Comparison of ENCODE assay signal across 8 cellular contexts in the genomic region with DNA sequence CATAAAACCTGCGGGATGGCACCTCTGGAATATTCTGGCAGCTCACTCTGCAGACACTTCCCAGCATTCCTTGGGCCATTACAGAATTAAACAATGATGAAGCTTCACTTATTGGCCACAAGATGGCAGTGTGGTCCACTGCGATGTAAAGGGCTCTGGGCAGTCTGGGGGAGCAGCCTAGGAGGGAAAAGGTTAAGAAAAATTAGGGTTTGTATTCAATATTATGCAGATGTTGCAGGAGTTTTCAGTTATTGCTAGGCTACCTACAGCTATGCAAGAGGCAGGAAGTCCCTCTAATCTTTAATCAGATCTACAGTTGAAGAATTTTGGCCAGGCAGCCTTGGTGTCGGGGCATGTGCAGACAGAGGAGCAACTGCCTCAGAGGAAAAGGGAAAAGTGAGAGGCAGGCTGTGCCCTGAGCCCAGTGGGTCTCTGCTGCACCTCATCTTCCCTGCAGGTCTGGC.
DNase-seq lines count a peak whose midpoint lies in the region; ATAC-seq, FAIRE-seq and TF ChIP-seq lines count a peak whose summit lies in the region.

No MANE protein-coding gene starts in this region.

- H3K36me3 ChIP-seq in trophoblast cell (ENCODE audit: control insufficient read depth in 1 of 2, insufficient read depth in 2 of 2, low read length in 2 of 2) = no peaks in the 10 kb centered on the region

- TF ChIP-seq CTCF in activated B cell treated with CpG ODN at 0.5 μM for 24 hours (IDR thresholded peaks at IDR 0.05) = no peak

- intact Hi-C loops in activated B cell treated with CpG ODN at 0.5 μM for 24 hours (cut with micrococcal nuclease) = no loop called here

- CTCF ChIA-PET in activated B cell treated with CpG ODN at 0.5 μM for 24 hours (lab: Charles Lee) = interaction anchor here (1.0 to 1.2 kb wide), 3 partner anchors 10 to 347 kb away, joined by 3 to 8 read pairs (median 6); no protein-coding TSS in a partner anchor

- H3K18ac ChIP-seq in trophoblast cell (ENCODE audit: low read length) = no peak overlapping the region

- no peak overlapping the region for H3K9ac ChIP-seq in trophoblast cell (ENCODE audit: low read length)

- DNase-seq in COR-L47 (lab: John Stamatoyannopoulos, UW) = peak; percentile 48
- DNase-seq in NCI-H1417 treated with DMSO at 0.1 percent for 48 hours (lab: John Stamatoyannopoulos, UW) = peak; percentile 1
- DNase-seq in activated B cell treated with CpG ODN at 0.5 μM for 24 hours = no peak
- DNase-seq in frontal cortex (ENCODE audit: low spot score in 2 of 2) = peak; percentile 18 to 28
- DNase-seq in trophoblast cell = peak in 1 of 2 donors; percentile 71
- no peak for DNase-seq in NCI-H2227 (lab: John Stamatoyannopoulos, UW; ENCODE audit: unreplicated experiment)

- H4K8ac ChIP-seq in trophoblast cell (ENCODE audit: low read depth, low read length) = no peak overlapping the region

- H3K4me1 Mint-ChIP-seq in activated B cell treated with CpG ODN at 0.5 μM for 24 hours = no peaks in the 10 kb centered on the region

- no peak overlapping the region for H2AK5ac ChIP-seq in trophoblast cell (ENCODE audit: low read length)

- peaks cover 4% of the 10 kb centered on the region in 2 experiments for H3K4me1 ChIP-seq in trophoblast cell (ENCODE audit: control insufficient read depth in 1 of 2, insufficient read depth in 2 of 2, low read length in 2 of 2)

- H2BK12ac ChIP-seq in trophoblast cell (ENCODE audit: low read length) = no peak overlapping the region

- H3K27ac ChIP-seq in trophoblast cell (ENCODE audit: low read depth, low read length) = no peak overlapping the region

- no peak overlapping the region for H4K12ac ChIP-seq in trophoblast cell (ENCODE audit: low read depth, low read length)

- peaks cover 3% of the 10 kb centered on the region for H3K79me1 ChIP-seq in trophoblast cell (ENCODE audit: low read length)

- no peak overlapping the region for H2BK120ac ChIP-seq in trophoblast cell (ENCODE audit: insufficient read depth, low read length, poor library complexity)

- WGBS in trophoblast cell (ENCODE audit: extremely low coverage, insufficient coverage, insufficient read length) = no CpG with 5 or more reads among the region's 3 CpGs

- H3K14ac ChIP-seq in trophoblast cell (ENCODE audit: low read length) = no peak overlapping the region

- ATAC-seq in GM18858 (IDR thresholded peaks at IDR 0.05; ENCODE audit: unreplicated experiment) (peak; percentile 92), HG02938 (IDR thresholded peaks at IDR 0.05; ENCODE audit: unreplicated experiment) (peak; percentile 91), activated B cell treated with CpG ODN at 0.5 μM for 24 hours (ENCODE audit: low read depth) (peak; percentile 80)

- no peaks in the 10 kb centered on the region for H3K9me3 Mint-ChIP-seq in activated B cell treated with CpG ODN at 0.5 μM for 24 hours

- no peaks in the 10 kb centered on the region for H3K79me2 ChIP-seq in trophoblast cell (ENCODE audit: control insufficient read depth, insufficient read depth, low read length, poor library complexity)

- H3K27me3 ChIP-seq in trophoblast cell (ENCODE audit: insufficient read depth, low read length) = no peaks in the 10 kb centered on the region

- H3K36me3 Mint-ChIP-seq in activated B cell treated with CpG ODN at 0.5 μM for 24 hours (ENCODE audit: low read depth) = no peaks in the 10 kb centered on the region

- peaks cover 5% of the 10 kb centered on the region for H3K27me3 Mint-ChIP-seq in activated B cell treated with CpG ODN at 0.5 μM for 24 hours

- no peak for FAIRE-seq in frontal cortex (lab: Jason Lieb, UNC)

- H2BK5ac ChIP-seq in trophoblast cell (ENCODE audit: low read depth, low read length, poor library complexity) = no peak overlapping the region

- no peak overlapping the region for H3K4me3 Mint-ChIP-seq in activated B cell treated with CpG ODN at 0.5 μM for 24 hours

- no peak overlapping the region for H3K4me3 ChIP-seq in trophoblast cell (ENCODE audit: low read depth, low read length)

- POLR2A ChIA-PET in activated B cell treated with CpG ODN at 0.5 μM for 24 hours (lab: Charles Lee) = no interaction called here

- H3K4me2 ChIP-seq in trophoblast cell (ENCODE audit: low read length) = peak overlapping the region; percentile 0

- no peak overlapping the region for H2AFZ ChIP-seq in trophoblast cell (ENCODE audit: insufficient read depth, low read length, poor library complexity)

- no peak overlapping the region for H3K27ac Mint-ChIP-seq in activated B cell treated with CpG ODN at 0.5 μM for 24 hours

- no peak overlapping the region for H3K23ac ChIP-seq in trophoblast cell (ENCODE audit: low read length)

- H4K91ac ChIP-seq in trophoblast cell (ENCODE audit: low read depth, low read length) = no peak overlapping the region

- no peak overlapping the region for H3K4ac ChIP-seq in trophoblast cell (ENCODE audit: low read depth, low read length)

- H3K9me3 ChIP-seq in trophoblast cell (ENCODE audit: insufficient read depth, low read depth, low read length) = peaks cover 1% of the 10 kb centered on the region

Comparison
In these comparisons a context has a peak if more than half of its experiments do, and no peak if none do; other contexts are left out.
1. DNase-seq: peak in COR-L47 (single experiment), NCI-H1417 treated with DMSO at 0.1 percent for 48 hours (single experiment) and frontal cortex (2 of 2); none in activated B cell treated with CpG ODN at 0.5 μM for 24 hours (single experiment) and NCI-H2227 (single experiment).
2. Peak in every context shown above with its lines, with median percentiles within 50 percentile points of each other: ATAC-seq.